Comparison of ENCODE assay signal across 1 cellular context in the genomic region with DNA sequence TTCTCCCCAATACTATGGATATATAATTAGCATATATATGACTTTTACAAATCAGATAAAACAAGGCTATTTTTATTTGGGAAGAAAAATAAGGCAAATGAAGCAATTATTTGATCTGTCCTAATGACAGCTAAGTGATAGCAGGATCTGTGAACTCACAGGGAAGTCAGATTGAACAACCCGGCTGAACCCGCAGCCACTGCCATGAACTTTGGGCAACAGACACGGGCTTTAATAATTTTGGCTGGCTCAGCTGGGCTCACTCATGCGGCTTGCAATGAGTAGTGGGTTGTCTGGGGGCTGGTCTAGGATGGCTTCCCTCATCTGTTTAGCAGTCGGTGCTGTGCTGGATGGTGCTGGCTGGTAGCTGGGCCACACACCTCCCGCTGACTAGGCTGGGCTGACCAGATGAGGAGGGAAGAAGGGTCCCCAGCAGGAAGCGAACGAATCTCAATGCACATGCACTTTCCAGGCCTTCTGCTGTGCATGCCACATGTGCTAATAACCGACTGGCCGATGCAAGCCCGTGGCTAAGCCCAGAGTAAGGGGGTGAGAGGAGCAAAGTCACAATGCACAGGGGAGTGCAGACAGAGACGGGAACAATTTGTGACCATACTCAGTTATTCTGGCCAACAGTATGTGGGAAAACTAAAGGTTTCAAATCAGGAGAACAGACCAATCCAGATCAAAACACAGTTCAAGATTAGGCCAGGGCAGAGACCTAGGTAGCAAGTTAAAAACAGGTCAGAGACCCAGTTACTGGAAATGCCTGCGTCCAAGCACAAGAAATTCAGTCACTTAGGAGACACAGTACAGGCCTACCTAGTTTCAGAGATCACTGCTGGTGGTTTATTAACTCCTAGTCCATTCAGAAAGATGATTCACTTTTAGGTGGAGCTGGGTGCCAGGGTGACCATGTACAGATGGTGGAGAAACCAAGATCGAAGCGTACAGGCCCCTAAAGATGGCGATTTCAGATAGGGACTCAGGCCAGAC.
TF ChIP-seq lines count a peak whose summit lies in the region.

No MANE protein-coding gene starts in this region.

TF ChIP-seq in HepG2, 621 proteins besides CTCF, POLR2A, EP300 and RAD21:
- TF ChIP-seq, protein P1, sequence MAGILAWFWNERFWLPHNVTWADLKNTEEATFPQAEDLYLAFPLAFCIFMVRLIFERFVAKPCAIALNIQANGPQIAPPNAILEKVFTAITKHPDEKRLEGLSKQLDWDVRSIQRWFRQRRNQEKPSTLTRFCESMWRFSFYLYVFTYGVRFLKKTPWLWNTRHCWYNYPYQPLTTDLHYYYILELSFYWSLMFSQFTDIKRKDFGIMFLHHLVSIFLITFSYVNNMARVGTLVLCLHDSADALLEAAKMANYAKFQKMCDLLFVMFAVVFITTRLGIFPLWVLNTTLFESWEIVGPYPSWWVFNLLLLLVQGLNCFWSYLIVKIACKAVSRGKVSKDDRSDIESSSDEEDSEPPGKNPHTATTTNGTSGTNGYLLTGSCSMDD (CRISPR knock-in tag; IDR thresholded peaks at IDR 0.05), result no peak
- TF ChIP-seq YEATS4 (CRISPR knock-in tag; IDR thresholded peaks at IDR 0.05; ENCODE audit: borderline replicate concordance), result no peak
- no peak for TF ChIP-seq RAD51 (IDR thresholded peaks at IDR 0.05; ENCODE audit: borderline replicate concordance)
- TF ChIP-seq KMT2B (CRISPR knock-in tag; IDR thresholded peaks at IDR 0.05), result no peak
- no peak for TF ChIP-seq NAIF1 (CRISPR knock-in tag; IDR thresholded peaks at IDR 0.05; ENCODE audit: borderline replicate concordance)
- no peak for TF ChIP-seq ZKSCAN1 (IDR thresholded peaks at IDR 0.05; ENCODE audit: low read length)
- peak; percentile 3 for TF ChIP-seq TEAD3 (CRISPR knock-in tag; optimal IDR thresholded peaks at IDR 0.05; ENCODE audit: borderline replicate concordance)
- TF ChIP-seq MXD3 (CRISPR knock-in tag; IDR thresholded peaks at IDR 0.05), result no peak
- no peak for TF ChIP-seq MED13 (CRISPR knock-in tag; IDR thresholded peaks at IDR 0.05)
- TF ChIP-seq, protein P2, sequence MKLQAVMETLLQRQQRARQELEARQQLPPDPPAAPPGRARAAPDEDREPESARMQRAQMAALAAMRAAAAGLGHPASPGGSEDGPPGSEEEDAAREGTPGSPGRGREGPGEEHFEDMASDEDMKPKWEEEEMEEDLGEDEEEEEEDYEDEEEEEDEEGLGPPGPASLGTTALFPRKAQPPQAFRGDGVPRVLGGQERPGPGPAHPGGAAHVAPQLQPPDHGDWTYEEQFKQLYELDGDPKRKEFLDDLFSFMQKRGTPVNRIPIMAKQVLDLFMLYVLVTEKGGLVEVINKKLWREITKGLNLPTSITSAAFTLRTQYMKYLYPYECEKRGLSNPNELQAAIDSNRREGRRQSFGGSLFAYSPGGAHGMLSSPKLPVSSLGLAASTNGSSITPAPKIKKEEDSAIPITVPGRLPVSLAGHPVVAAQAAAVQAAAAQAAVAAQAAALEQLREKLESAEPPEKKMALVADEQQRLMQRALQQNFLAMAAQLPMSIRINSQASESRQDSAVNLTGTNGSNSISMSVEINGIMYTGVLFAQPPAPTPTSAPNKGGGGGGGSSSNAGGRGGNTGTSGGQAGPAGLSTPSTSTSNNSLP (IDR thresholded peaks at IDR 0.05; ENCODE audit: low read depth, low read length), result no peak
- no peak for TF ChIP-seq CBFB (CRISPR knock-in tag; IDR thresholded peaks at IDR 0.05)
- no peak for TF ChIP-seq ZNF451 (CRISPR knock-in tag; IDR thresholded peaks at IDR 0.05)
- TF ChIP-seq SMAD1 (CRISPR knock-in tag; IDR thresholded peaks at IDR 0.05; ENCODE audit: borderline replicate concordance, low read depth), result 0 out of 2 replicates have a peak, but pooled peaks have one; percentile 44
- no peak for TF ChIP-seq SRSF9 (IDR thresholded peaks at IDR 0.05; ENCODE audit: borderline replicate concordance, insufficient read depth, low read depth, low read length, poor library complexity, severe bottlenecking)
- no peak for TF ChIP-seq ETV5 (CRISPR knock-in tag; IDR thresholded peaks at IDR 0.05; ENCODE audit: borderline replicate concordance)
- TF ChIP-seq ZFX (CRISPR knock-in tag; IDR thresholded peaks at IDR 0.05; ENCODE audit: low read depth), result 0 out of 2 replicates have a peak, but pooled peaks have one; percentile 14
- TF ChIP-seq ZSCAN25 (CRISPR knock-in tag; IDR thresholded peaks at IDR 0.05), result no peak
- TF ChIP-seq MBD4 (IDR thresholded peaks at IDR 0.05; ENCODE audit: borderline replicate concordance, low read length), result no peak
- TF ChIP-seq SOX6 (IDR thresholded peaks at IDR 0.05), result no peak
- no peak for TF ChIP-seq SOX6 (CRISPR knock-in tag; IDR thresholded peaks at IDR 0.05)
- no peak for TF ChIP-seq ZNF550 (CRISPR knock-in tag; IDR thresholded peaks at IDR 0.05; ENCODE audit: borderline replicate concordance)
- TF ChIP-seq ASH2L (IDR thresholded peaks at IDR 0.05; ENCODE audit: insufficient read length, low read depth, low read length), result no peak
- TF ChIP-seq RORA (CRISPR knock-in tag; IDR thresholded peaks at IDR 0.05), result no peak
- TF ChIP-seq ETV6 (CRISPR knock-in tag; conservative IDR thresholded peaks at IDR 0.05), result no peak
- no peak for TF ChIP-seq KLF6 (CRISPR knock-in tag; IDR thresholded peaks at IDR 0.05)
- peak; percentile 55 for TF ChIP-seq ZNF687 (CRISPR knock-in tag; IDR thresholded peaks at IDR 0.05)
- 0 out of 2 replicates have a peak, but pooled peaks have one; percentile 24 for TF ChIP-seq EEA1 (CRISPR knock-in tag; IDR thresholded peaks at IDR 0.05; ENCODE audit: borderline replicate concordance)
- no peak for TF ChIP-seq BORCS8-MEF2B (CRISPR knock-in tag; IDR thresholded peaks at IDR 0.05)
- no peak for TF ChIP-seq PTBP1 (IDR thresholded peaks at IDR 0.05; ENCODE audit: low read depth, low read length, poor library complexity, severe bottlenecking)
- TF ChIP-seq, protein P3, sequence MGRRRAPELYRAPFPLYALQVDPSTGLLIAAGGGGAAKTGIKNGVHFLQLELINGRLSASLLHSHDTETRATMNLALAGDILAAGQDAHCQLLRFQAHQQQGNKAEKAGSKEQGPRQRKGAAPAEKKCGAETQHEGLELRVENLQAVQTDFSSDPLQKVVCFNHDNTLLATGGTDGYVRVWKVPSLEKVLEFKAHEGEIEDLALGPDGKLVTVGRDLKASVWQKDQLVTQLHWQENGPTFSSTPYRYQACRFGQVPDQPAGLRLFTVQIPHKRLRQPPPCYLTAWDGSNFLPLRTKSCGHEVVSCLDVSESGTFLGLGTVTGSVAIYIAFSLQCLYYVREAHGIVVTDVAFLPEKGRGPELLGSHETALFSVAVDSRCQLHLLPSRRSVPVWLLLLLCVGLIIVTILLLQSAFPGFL (CRISPR knock-in tag; IDR thresholded peaks at IDR 0.05), result no peak
- TF ChIP-seq, protein P4, sequence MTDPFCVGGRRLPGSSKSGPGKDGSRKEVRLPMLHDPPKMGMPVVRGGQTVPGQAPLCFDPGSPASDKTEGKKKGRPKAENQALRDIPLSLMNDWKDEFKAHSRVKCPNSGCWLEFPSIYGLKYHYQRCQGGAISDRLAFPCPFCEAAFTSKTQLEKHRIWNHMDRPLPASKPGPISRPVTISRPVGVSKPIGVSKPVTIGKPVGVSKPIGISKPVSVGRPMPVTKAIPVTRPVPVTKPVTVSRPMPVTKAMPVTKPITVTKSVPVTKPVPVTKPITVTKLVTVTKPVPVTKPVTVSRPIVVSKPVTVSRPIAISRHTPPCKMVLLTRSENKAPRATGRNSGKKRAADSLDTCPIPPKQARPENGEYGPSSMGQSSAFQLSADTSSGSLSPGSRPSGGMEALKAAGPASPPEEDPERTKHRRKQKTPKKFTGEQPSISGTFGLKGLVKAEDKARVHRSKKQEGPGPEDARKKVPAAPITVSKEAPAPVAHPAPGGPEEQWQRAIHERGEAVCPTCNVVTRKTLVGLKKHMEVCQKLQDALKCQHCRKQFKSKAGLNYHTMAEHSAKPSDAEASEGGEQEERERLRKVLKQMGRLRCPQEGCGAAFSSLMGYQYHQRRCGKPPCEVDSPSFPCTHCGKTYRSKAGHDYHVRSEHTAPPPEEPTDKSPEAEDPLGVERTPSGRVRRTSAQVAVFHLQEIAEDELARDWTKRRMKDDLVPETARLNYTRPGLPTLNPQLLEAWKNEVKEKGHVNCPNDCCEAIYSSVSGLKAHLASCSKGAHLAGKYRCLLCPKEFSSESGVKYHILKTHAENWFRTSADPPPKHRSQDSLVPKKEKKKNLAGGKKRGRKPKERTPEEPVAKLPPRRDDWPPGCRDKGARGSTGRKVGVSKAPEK (CRISPR knock-in tag; IDR thresholded peaks at IDR 0.05; ENCODE audit: borderline replicate concordance), result no peak
- TF ChIP-seq THAP9 (CRISPR knock-in tag; IDR thresholded peaks at IDR 0.05; ENCODE audit: borderline replicate concordance), result no peak
- no peak for TF ChIP-seq ATAD3A (CRISPR knock-in tag; IDR thresholded peaks at IDR 0.05)
- no peak for TF ChIP-seq TRIM24 (CRISPR knock-in tag; IDR thresholded peaks at IDR 0.05)
- TF ChIP-seq ZBTB38 (CRISPR knock-in tag; IDR thresholded peaks at IDR 0.05), result 0 out of 2 replicates have a peak, but pooled peaks have one; percentile 27
- no peak for TF ChIP-seq PAXIP1 (CRISPR knock-in tag; conservative IDR thresholded peaks at IDR 0.05)
